ENCODE assay signal across 8 cellular contexts in genomic region chr1:151612506-151613274, GRCh38. TPM values are rescaled to one million over a fixed set of nuclear protein-coding genes. Genes with fewer than 3 reads are reported as not detected.
A peak's percentile ranks its signal among the peaks of the same experiment; 100 is the strongest.
DNase-seq lines count a peak whose midpoint lies in the region; ATAC-seq, FAIRE-seq and TF ChIP-seq lines count a peak whose summit lies in the region.

No MANE protein-coding gene starts in this region.

- no peaks in the 10 kb centered on the region for H3K9me2 ChIP-seq in DOHH2 (replicated peaks; ENCODE audit: control insufficient read depth, low read length)

- no peaks in the 10 kb centered on the region; the same call in 1 of the 2 replicates for H3F3A ChIP-seq in DOHH2 (ENCODE audit: control insufficient read depth, insufficient read depth)

- intact Hi-C loops in sciatic nerve (cut with DNase I): no loop called here

- H3K4me1 ChIP-seq in DOHH2 (ENCODE audit: control insufficient read depth, low read length) (peaks cover 18% of the 10 kb centered on the region), OCI-LY3 (ENCODE audit: low read length) (peaks cover 15% of the 10 kb centered on the region)

- H3K27me3 ChIP-seq in DOHH2 (ENCODE audit: control insufficient read depth, low read length) (no peaks in the 10 kb centered on the region), OCI-LY3 (ENCODE audit: low read depth, low read length) (no peaks in the 10 kb centered on the region)

- peak overlapping the region; percentile 99 for H3K4me2 ChIP-seq in DOHH2 (ENCODE audit: low read length)
- H3K4me2 ChIP-seq in OCI-LY3 (ENCODE audit: low read length): peak overlapping the region; percentile 96

- TF ChIP-seq CTCF in DOHH2 (IDR thresholded peaks at IDR 0.05; ENCODE audit: low read depth, low read length, poor library complexity, severe bottlenecking) (no peak), OCI-LY3 (IDR thresholded peaks at IDR 0.05; ENCODE audit: low read depth, low read length) (no peak)

- TF ChIP-seq POLR2A in H54 (IDR thresholded peaks at IDR 0.05; ENCODE audit: low read depth, low read length): peak; percentile 47; the same call in 1 of the 2 replicates

- peak overlapping the region; percentile 98 for H3K4me3 ChIP-seq in DOHH2 (ENCODE audit: low read length)
- H3K4me3 ChIP-seq in OCI-LY3 (ENCODE audit: low read length): peak overlapping the region; percentile 84

- H3K9me3 ChIP-seq in DOHH2 (ENCODE audit: control insufficient read depth, insufficient read depth, low read length): no peaks in the 10 kb centered on the region
- H3K9me3 ChIP-seq in OCI-LY3 (ENCODE audit: insufficient read depth, low read length): no peaks in the 10 kb centered on the region

- H3K27ac ChIP-seq in DOHH2 (ENCODE audit: low read depth, low read length) (no peak overlapping the region), OCI-LY3 (ENCODE audit: low read length) (no peak overlapping the region), angular gyrus (ENCODE audit: low read depth, low read length) (peak overlapping the region; percentile 84)

- H3K9ac ChIP-seq in OCI-LY3 (ENCODE audit: low read length): peak overlapping the region; percentile 83

- H3K36me3 ChIP-seq in DOHH2 (ENCODE audit: control insufficient read depth, low read length) (peaks cover 3% of the 10 kb centered on the region), OCI-LY3 (replicated peaks; ENCODE audit: low read depth, low read length) (no peaks in the 10 kb centered on the region)

- no peak for DNase-seq in H54 (ENCODE audit: insufficient read length, low spot score)
- peak; percentile 38 to 40 for DNase-seq in hippocampal formation (lab: John Stamatoyannopoulos, UW)
- DNase-seq in sciatic nerve (ENCODE audit: low spot score): peak; percentile 70
- no peak for DNase-seq in NCI-H510A (lab: John Stamatoyannopoulos, UW)

- FAIRE-seq in H54 (lab: Jason Lieb, UNC): no peak

- peaks cover 49% of the 10 kb centered on the region for H3K79me2 ChIP-seq in DOHH2 (ENCODE audit: control insufficient read depth, low read length)
- H3K79me2 ChIP-seq in OCI-LY3 (ENCODE audit: low read length): peaks cover 43% of the 10 kb centered on the region

- H2AFZ ChIP-seq in OCI-LY3 (ENCODE audit: low read depth, low read length): peak overlapping the region; percentile 49; the same call in 1 of the 2 replicates

- H4K20me1 ChIP-seq in DOHH2 (ENCODE audit: control insufficient read depth, insufficient read depth, low read depth, low read length) (0 out of 2 replicates have a peak, but pooled peaks cover 3% of the 10 kb centered on the region), OCI-LY3 (ENCODE audit: insufficient read depth, low read length) (peaks cover 3% of the 10 kb centered on the region; the same call in 1 of the 2 replicates)

- ATAC-seq in sciatic nerve (peak; percentile 31), GM18907 (IDR thresholded peaks at IDR 0.05; ENCODE audit: unreplicated experiment) (no peak)

RNA-seq across cellular contexts. Expression of gene SNX27, which starts 0.8 kb away (rescaled TPM):
- 60.4 TPM for total RNA-seq in sciatic nerve

Comparison
In these comparisons a context has a peak if more than half of its experiments do, and no peak if none do; other contexts are left out.
1. DNase-seq: peak in hippocampal formation (2 of 2) and sciatic nerve (single experiment); none in H54 (single experiment) and NCI-H510A (single experiment).